Comparison of ENCODE assay signal across 1 cellular context in genomic region chr17:45018514-45019176, GRCh38.
TF ChIP-seq lines count a peak whose summit lies in the region.

No MANE protein-coding gene starts in this region.

TF ChIP-seq in H1, 55 proteins besides CTCF, POLR2A, EP300 and RAD21 (continued from another document):
- TF ChIP-seq RXRA (IDR thresholded peaks at IDR 0.05; ENCODE audit: insufficient read depth, low read depth, low read length) (no peak), SUZ12 (IDR thresholded peaks at IDR 0.05; ENCODE audit: low read length) (peak; percentile 26; the same call in 1 of the 2 replicates), GABPA (IDR thresholded peaks at IDR 0.05; ENCODE audit: borderline replicate concordance, insufficient read depth, low read length) (0 out of 2 replicates have a peak, but pooled peaks have one; percentile 3), ASH2L (IDR thresholded peaks at IDR 0.05; ENCODE audit: low read length) (peak; percentile 51), TAF1 (IDR thresholded peaks at IDR 0.05; ENCODE audit: low read depth, low read length) (no peak), KDM4A (IDR thresholded peaks at IDR 0.05; ENCODE audit: low read depth, low read length, severe bottlenecking) (peak; percentile 39), MAX (IDR thresholded peaks at IDR 0.05) (peak; percentile 30; the same call in 1 of the 2 replicates), E2F6 (IDR thresholded peaks at IDR 0.05) (0 out of 2 replicates have a peak, but pooled peaks have one; percentile 11), ATF3 (IDR thresholded peaks at IDR 0.05; ENCODE audit: insufficient read depth, low read depth, low read length) (no peak), POLR2AphosphoS5 (IDR thresholded peaks at IDR 0.05; ENCODE audit: low read depth, low read length) (no peak)
TF ChIP-seq in H1: peak in this region for 6.
